In the genomic region with DNA sequence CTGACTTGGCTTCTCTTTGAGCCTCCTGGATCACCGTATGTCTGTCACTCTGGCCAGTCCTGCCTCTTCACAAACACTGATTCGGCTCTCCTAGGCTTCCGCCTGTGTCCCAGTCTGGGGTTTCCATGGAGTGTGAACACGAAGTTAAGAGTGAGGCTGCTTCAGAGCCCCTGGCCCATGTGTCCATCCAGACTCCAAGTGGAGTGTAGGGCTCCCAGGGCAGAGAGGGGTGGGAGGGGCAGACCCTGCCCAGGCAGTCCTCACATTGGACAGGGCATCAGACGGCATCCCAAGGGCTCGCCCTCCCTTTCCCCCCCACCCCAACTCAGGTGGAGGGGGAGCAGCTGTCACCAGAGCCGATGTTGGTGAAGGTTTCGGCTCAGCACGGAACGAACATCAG, we compare ENCODE assay signal across 8 cellular contexts. TPM values are rescaled to one million over a fixed set of nuclear protein-coding genes. Genes with fewer than 3 reads are reported as not detected.
DNase-seq lines count a peak whose midpoint lies in the region; ATAC-seq and TF ChIP-seq lines count a peak whose summit lies in the region.
"Not testable (repeated sequence)": the region's sequence is repeated elsewhere in the genome, so short reads cannot be mapped to it uniquely, and the experiment has no call there.

No MANE protein-coding gene starts in this region.

- not testable (repeated sequence) for H3K9me3 ChIP-seq in CD4-positive, alpha-beta T cell (ENCODE audit: control insufficient read depth, low read length); RWPE2 (ENCODE audit: severe bottlenecking); colonic mucosa; heart right ventricle; naive thymus-derived CD4-positive, alpha-beta T cell (ENCODE audit: control insufficient read depth in 2 of 3, low read length in 3 of 3); prostate gland; tibial nerve

- peak overlapping the region; percentile 85 for H3K27ac ChIP-seq in CD4-positive, alpha-beta T cell (ENCODE audit: low read depth, low read length)
- peak overlapping the region; percentile 74 for H3K27ac ChIP-seq in RWPE2 (ENCODE audit: poor library complexity, severe bottlenecking)
- H3K27ac ChIP-seq in colonic mucosa, result peak overlapping the region; percentile 99
- peak overlapping the region in 8 of 10 donors; percentile 88 to 100 (median 97) for H3K27ac ChIP-seq in heart right ventricle
- peak overlapping the region; percentile 7 for H3K27ac ChIP-seq in naive thymus-derived CD4-positive, alpha-beta T cell (ENCODE audit: low read depth, low read length)
- peak overlapping the region; percentile 98 for H3K27ac ChIP-seq in prostate gland
- peak overlapping the region in 3 of 4 donors; percentile 96 to 99 (median 98) for H3K27ac ChIP-seq in tibial nerve

- not testable (repeated sequence) for ATAC-seq in CD4-positive, alpha-beta T cell (ENCODE audit: poor library complexity); RWPE2 (ENCODE audit: low read depth); heart right ventricle; naive thymus-derived CD4-positive, alpha-beta T cell

- H3K4me3 Mint-ChIP-seq in CD4-positive, alpha-beta T cell, result peak overlapping the region; percentile 35
- H3K4me3 Mint-ChIP-seq in activated naive CD4-positive, alpha-beta T cell treated with anti-CD3 and anti-CD28 coated beads for 36 hours, result not testable (repeated sequence)
- peak overlapping the region in 5 of 10 donors; percentile 47 to 95 (median 91) for H3K4me3 Mint-ChIP-seq in naive thymus-derived CD4-positive, alpha-beta T cell

- CTCF ChIA-PET in CD4-positive, alpha-beta T cell (lab: Charles Lee), result interaction anchor here (3.8 kb wide), 1 partner anchor 24 kb away, joined by 20 read pairs; the partner anchor contains the start of genes ACADVL and DLG4
- CTCF ChIA-PET in activated naive CD4-positive, alpha-beta T cell treated with anti-CD3 and anti-CD28 coated beads for 36 hours (lab: Charles Lee), result interaction anchor here (1.8 kb wide), 1 partner anchor 23 kb away, joined by 5 read pairs; the partner anchor contains the start of genes ACADVL and DLG4
- CTCF ChIA-PET in naive thymus-derived CD4-positive, alpha-beta T cell (lab: Charles Lee), result not testable (repeated sequence)

- POLR2A ChIA-PET in CD4-positive, alpha-beta T cell (lab: Charles Lee), result interaction anchor here (1.9 to 17.0 kb wide), 4 partner anchors 7 to 443 kb away, joined by 14 to 234 read pairs (median 37); partner anchors contain the start of genes ACADVL, CTDNEP1, DLG4 and DVL2
- POLR2A ChIA-PET in naive thymus-derived CD4-positive, alpha-beta T cell (lab: Charles Lee), result interaction anchor here (1.8 to 6.3 kb wide), 2 partner anchors 6 to 208 kb away, joined by 5 to 78 read pairs; partner anchors contain the start of genes CTDNEP1, ELP5 and SLC16A13

- H3K9ac ChIP-seq in colonic mucosa (ENCODE audit: low read depth in 2 of 2, low read length in 2 of 2), result peak overlapping the region in 1 of 2 donors; percentile 100

- intact Hi-C loops in CD4-positive, alpha-beta T cell (cut with DNase I, micrococcal nuclease); activated naive CD4-positive, alpha-beta T cell treated with anti-CD3 and anti-CD28 coated beads for 36 hours (cut with micrococcal nuclease); colonic mucosa (cut with DNase I); prostate gland (cut with DNase I): not testable (repeated sequence)
- intact Hi-C loops in heart right ventricle (cut with DNase I), result loop anchor here in 2 of 10 donors (2.0 to 5.0 kb wide), 2 partner anchors 63 kb away; partner anchors contain the start of gene EIF5A (in 2 of the 2)
- intact Hi-C loops in naive thymus-derived CD4-positive, alpha-beta T cell (cut with micrococcal nuclease), result loop anchor here (2.0 to 5.0 kb wide), 3 partner anchors 209 to 592 kb away; partner anchors contain the start of genes C17orf100 (in 1 of the 2) and MED31 (in 1 of the 2)

- not testable (repeated sequence) for H3K4me3 ChIP-seq in RWPE2 (ENCODE audit: severe bottlenecking); colonic mucosa; naive thymus-derived CD4-positive, alpha-beta T cell (ENCODE audit: low read length); prostate gland
- H3K4me3 ChIP-seq in heart right ventricle, result peak overlapping the region in 4 of 10 donors; percentile 86 to 97 (median 92)
- peak overlapping the region in 1 of 4 donors; percentile 64 for H3K4me3 ChIP-seq in tibial nerve

- not testable (repeated sequence) for H3K4me1 ChIP-seq in RWPE2 (ENCODE audit: insufficient read depth, poor library complexity, severe bottlenecking)
- H3K4me1 ChIP-seq in colonic mucosa, result peaks cover 14% of the 10 kb centered on the region
- peaks cover 17 to 51% (median 35%) of the 10 kb centered on the region in 9 donors for H3K4me1 ChIP-seq in heart right ventricle
- peaks cover 22 to 31% of the 10 kb centered on the region in 2 donors for H3K4me1 ChIP-seq in naive thymus-derived CD4-positive, alpha-beta T cell (ENCODE audit: control insufficient read depth in 2 of 2, insufficient read depth in 2 of 2, low read length in 2 of 2)
- peaks cover 14% of the 10 kb centered on the region for H3K4me1 ChIP-seq in prostate gland (replicated peaks)
- H3K4me1 ChIP-seq in tibial nerve, result peaks cover 3 to 51% (median 23%) of the 10 kb centered on the region in 4 donors

- H3K27me3 ChIP-seq in CD4-positive, alpha-beta T cell (ENCODE audit: control insufficient read depth, insufficient read depth, low read length); RWPE2 (ENCODE audit: insufficient read depth, poor library complexity, severe bottlenecking); colonic mucosa; heart right ventricle; naive thymus-derived CD4-positive, alpha-beta T cell (ENCODE audit: control insufficient read depth in 2 of 2, insufficient read depth in 2 of 2, low read length in 2 of 2); prostate gland (replicated peaks; ENCODE audit: insufficient read depth); tibial nerve: not testable (repeated sequence)

- TF ChIP-seq POLR2A in prostate gland (IDR thresholded peaks at IDR 0.05); tibial nerve (IDR thresholded peaks at IDR 0.05): not testable (repeated sequence)

- WGBS in heart right ventricle, 2 donors, result 76 to 79% methylated on average over 10 of the region's 10 CpGs
- WGBS in prostate gland, result 71% methylated on average over 10 of the region's 10 CpGs
- 65 to 77% methylated on average over 10 of the region's 10 CpGs for WGBS in tibial nerve, 2 donors

- H3K4me1 Mint-ChIP-seq in CD4-positive, alpha-beta T cell (ENCODE audit: low read depth), result peaks cover 45% of the 10 kb centered on the region
- peaks cover 41% of the 10 kb centered on the region for H3K4me1 Mint-ChIP-seq in activated naive CD4-positive, alpha-beta T cell treated with anti-CD3 and anti-CD28 coated beads for 36 hours (ENCODE audit: low read depth)
- H3K4me1 Mint-ChIP-seq in naive thymus-derived CD4-positive, alpha-beta T cell, result peaks cover 24 to 52% (median 41%) of the 10 kb centered on the region in 7 donors

- not testable (repeated sequence) for H3K27me3 Mint-ChIP-seq in CD4-positive, alpha-beta T cell; activated naive CD4-positive, alpha-beta T cell treated with anti-CD3 and anti-CD28 coated beads for 36 hours (ENCODE audit: low read depth); naive thymus-derived CD4-positive, alpha-beta T cell

- peaks cover 40% of the 10 kb centered on the region for H3K36me3 ChIP-seq in RWPE2 (ENCODE audit: low read depth)
- H3K36me3 ChIP-seq in colonic mucosa, result not testable (repeated sequence)
- H3K36me3 ChIP-seq in heart right ventricle, result peaks cover 0 to 55% (median 15%) of the 10 kb centered on the region in 9 donors
- peaks cover 13 to 42% (median 21%) of the 10 kb centered on the region in 3 experiments for H3K36me3 ChIP-seq in naive thymus-derived CD4-positive, alpha-beta T cell (ENCODE audit: control insufficient read depth in 2 of 3, insufficient read depth in 3 of 3, low read length in 3 of 3)
- H3K36me3 ChIP-seq in prostate gland, result peaks cover 0 to 18% of the 10 kb centered on the region in 2 donors
- peaks cover 3 to 47% (median 17%) of the 10 kb centered on the region in 3 donors for H3K36me3 ChIP-seq in tibial nerve

- TF ChIP-seq CTCF in CD4-positive, alpha-beta T cell (IDR thresholded peaks at IDR 0.05); RWPE2 (IDR thresholded peaks at IDR 0.05; ENCODE audit: poor library complexity, severe bottlenecking); colonic mucosa (IDR thresholded peaks at IDR 0.05); heart right ventricle (IDR thresholded peaks at IDR 0.05); prostate gland (IDR thresholded peaks at IDR 0.05); tibial nerve (IDR thresholded peaks at IDR 0.05): not testable (repeated sequence)

- H3K27ac Mint-ChIP-seq in CD4-positive, alpha-beta T cell, result peak overlapping the region; percentile 93
- H3K27ac Mint-ChIP-seq in activated naive CD4-positive, alpha-beta T cell treated with anti-CD3 and anti-CD28 coated beads for 36 hours, result peak overlapping the region; percentile 50
- H3K27ac Mint-ChIP-seq in naive thymus-derived CD4-positive, alpha-beta T cell, result peak overlapping the region in 8 of 9 donors; percentile 31 to 100 (median 96)

- not testable (repeated sequence) for H3K9me3 Mint-ChIP-seq in CD4-positive, alpha-beta T cell; activated naive CD4-positive, alpha-beta T cell treated with anti-CD3 and anti-CD28 coated beads for 36 hours; naive thymus-derived CD4-positive, alpha-beta T cell

- H3K36me3 Mint-ChIP-seq in CD4-positive, alpha-beta T cell (ENCODE audit: low read depth), result peaks cover 68% of the 10 kb centered on the region
- H3K36me3 Mint-ChIP-seq in activated naive CD4-positive, alpha-beta T cell treated with anti-CD3 and anti-CD28 coated beads for 36 hours (ENCODE audit: low read depth), result peaks cover 34% of the 10 kb centered on the region
- H3K36me3 Mint-ChIP-seq in naive thymus-derived CD4-positive, alpha-beta T cell, result peaks cover 5 to 31% (median 19%) of the 10 kb centered on the region in 5 donors

- not testable (repeated sequence) for TF ChIP-seq EP300 in tibial nerve (IDR thresholded peaks at IDR 0.05)

- DNase-seq in CD4-positive, alpha-beta T cell; RWPE2 (ENCODE audit: low spot score); activated naive CD4-positive, alpha-beta T cell treated with anti-CD3 and anti-CD28 coated beads for 36 hours; colonic mucosa; heart right ventricle; naive thymus-derived CD4-positive, alpha-beta T cell; prostate gland (ENCODE audit: low spot score); tibial nerve (ENCODE audit: low spot score in 2 of 2): not testable (repeated sequence)

RNA-seq across cellular contexts. Expression of gene GABARAP, which starts 1.6 kb away (rescaled TPM):
- 100 to 1,000 TPM; 182 to 195 TPM for total RNA-seq in CD4-positive, alpha-beta T cell
- total RNA-seq in activated naive CD4-positive, alpha-beta T cell treated with anti-CD3 and anti-CD28 coated beads for 36 hours, result 100 to 1,000 TPM; 137 to 152 TPM
- total RNA-seq in colonic mucosa (100 to 1,000 TPM; 378 to 513 TPM), heart right ventricle (100 to 1,000 TPM; 440 to 567 (median 501) TPM), prostate gland (100 to 1,000 TPM; 493 to 527 TPM), tibial nerve (100 to 1,000 TPM; 402 to 515 (median 456) TPM)
- 100 to 1,000 TPM; 540 to 733 TPM for polyA plus RNA-seq in heart right ventricle
- total RNA-seq in naive thymus-derived CD4-positive, alpha-beta T cell, result 100 to 1,000 TPM; 214 to 427 (median 286) TPM
- 100 to 1,000 TPM; 656 to 950 TPM for polyA plus RNA-seq in naive thymus-derived CD4-positive, alpha-beta T cell

RNA-seq across cellular contexts. Expression of gene PHF23, which starts 4.6 kb away (rescaled TPM):
- 1 to 10 TPM; 4.5 to 5.1 TPM for total RNA-seq in CD4-positive, alpha-beta T cell
- 10 to 100 TPM in 1 of 2 experiments, 1 to 10 TPM in 1; 8.4 to 10.0 TPM for total RNA-seq in activated naive CD4-positive, alpha-beta T cell treated with anti-CD3 and anti-CD28 coated beads for 36 hours
- total RNA-seq in colonic mucosa (10 to 100 TPM; 29.8 to 38.6 TPM), heart right ventricle (10 to 100 TPM; 17.7 to 24.5 (median 22.6) TPM), prostate gland (10 to 100 TPM; 41.2 to 92.5 TPM), tibial nerve (10 to 100 TPM; 20.3 to 29.7 (median 23.3) TPM)
- 10 to 100 TPM; 16.1 to 25.0 TPM for polyA plus RNA-seq in heart right ventricle
- total RNA-seq in naive thymus-derived CD4-positive, alpha-beta T cell, result 10 to 100 TPM; 12.3 to 58.7 (median 55.2) TPM
- 10 to 100 TPM; 16.0 to 41.3 TPM for polyA plus RNA-seq in naive thymus-derived CD4-positive, alpha-beta T cell

RNA-seq across cellular contexts. Expression of gene CTDNEP1, which starts 7.7 kb away (rescaled TPM):
- total RNA-seq in CD4-positive, alpha-beta T cell, result 10 to 100 TPM; 79.3 to 80.7 TPM
- 100 to 1,000 TPM; 147 to 152 TPM for total RNA-seq in activated naive CD4-positive, alpha-beta T cell treated with anti-CD3 and anti-CD28 coated beads for 36 hours
- 100 to 1,000 TPM; 124 to 145 TPM for total RNA-seq in colonic mucosa
- total RNA-seq in heart right ventricle, result 100 to 1,000 TPM in 8 of 10 donors, 10 to 100 TPM in 2; 94.6 to 135 (median 110) TPM
- polyA plus RNA-seq in heart right ventricle, result 100 to 1,000 TPM in 1 of 2 donors, 10 to 100 TPM in 1; 56.3 to 116 TPM
- total RNA-seq in naive thymus-derived CD4-positive, alpha-beta T cell, result 100 to 1,000 TPM in 4 of 5 experiments, 10 to 100 TPM in 1; 96.8 to 173 (median 133) TPM
- 10 to 100 TPM; 38.3 to 45.4 TPM for polyA plus RNA-seq in naive thymus-derived CD4-positive, alpha-beta T cell
- total RNA-seq in prostate gland, result 100 to 1,000 TPM in 1 of 2 donors, 10 to 100 TPM in 1; 61.2 to 107 TPM
- 10 to 100 TPM; 38.5 to 82.2 (median 65.9) TPM for total RNA-seq in tibial nerve

RNA-seq across cellular contexts. Expression of gene ELP5, which starts 8.2 kb away (rescaled TPM):
- total RNA-seq in CD4-positive, alpha-beta T cell, result 10 to 100 TPM; 20.1 to 21.3 TPM
- total RNA-seq in activated naive CD4-positive, alpha-beta T cell treated with anti-CD3 and anti-CD28 coated beads for 36 hours, result 10 to 100 TPM; 52.4 to 53.5 TPM
- total RNA-seq in colonic mucosa (10 to 100 TPM; 34.4 to 77.9 TPM), heart right ventricle (100 to 1,000 TPM in 1 of 10 donors, 10 to 100 TPM in 9; 30.8 to 110 (median 54.8) TPM), prostate gland (10 to 100 TPM; 50.1 to 65.2 TPM), tibial nerve (10 to 100 TPM; 21.9 to 28.7 (median 25.0) TPM)
- 10 to 100 TPM; 29.0 to 41.4 TPM for polyA plus RNA-seq in heart right ventricle
- 10 to 100 TPM; 26.9 to 49.1 (median 32.9) TPM for total RNA-seq in naive thymus-derived CD4-positive, alpha-beta T cell
- polyA plus RNA-seq in naive thymus-derived CD4-positive, alpha-beta T cell, result 10 to 100 TPM; 60.4 to 89.9 TPM

RNA-seq across cellular contexts. Expression of gene DVL2, which starts 9.5 kb away (rescaled TPM):
- total RNA-seq in CD4-positive, alpha-beta T cell, result 10 to 100 TPM; 40.9 to 41.3 TPM
- 10 to 100 TPM; 26.7 to 29.4 TPM for total RNA-seq in activated naive CD4-positive, alpha-beta T cell treated with anti-CD3 and anti-CD28 coated beads for 36 hours
- total RNA-seq in colonic mucosa, result 10 to 100 TPM; 32.4 to 42.4 TPM
- 10 to 100 TPM; 14.1 to 25.6 (median 18.0) TPM for total RNA-seq in heart right ventricle
- polyA plus RNA-seq in heart right ventricle, result 10 to 100 TPM in 1 of 2 donors, 1 to 10 TPM in 1; 10.0 to 23.0 TPM
- total RNA-seq in naive thymus-derived CD4-positive, alpha-beta T cell, result 10 to 100 TPM; 51.2 to 91.5 (median 52.3) TPM
- polyA plus RNA-seq in naive thymus-derived CD4-positive, alpha-beta T cell, result 10 to 100 TPM; 15.1 to 31.1 TPM
- total RNA-seq in prostate gland, result 100 to 1,000 TPM in 1 of 2 donors, 10 to 100 TPM in 1; 52.3 to 116 TPM
- total RNA-seq in tibial nerve, result 10 to 100 TPM; 41.4 to 51.2 (median 46.7) TPM

Comparison
In these comparisons a context has a peak if more than half of its experiments do, and no peak if none do; other contexts are left out.
1. H3K27ac ChIP-seq: peak in every context shown above with its lines; median percentile 99 in colonic mucosa; 98 in prostate gland; 98 in tibial nerve; 97 in heart right ventricle; 85 in CD4-positive, alpha-beta T cell; 74 in RWPE2; 7 in naive thymus-derived CD4-positive, alpha-beta T cell.